In genomic region chr4:143089291-143089690, GRCh38 we compare ENCODE assay signal across 14 cellular contexts.
DNase-seq lines count a peak whose midpoint lies in the region; ATAC-seq, FAIRE-seq and TF ChIP-seq lines count a peak whose summit lies in the region.
"Had no signal": no experiment of that assay in that cellular context is flagged by ENCODE, and none has a peak within 500 bp of the region (broad histone marks: within the 10 kb centered on the region; RNA-seq: fewer than 3 reads in every experiment).

No MANE protein-coding gene starts in this region.

- H3K27ac ChIP-seq in H1 (ENCODE audit: low read depth, low read length), result no peak overlapping the region
- H3K27ac ChIP-seq in neuronal stem cell (replicated peaks; ENCODE audit: low read length), result no peak overlapping the region
- H3K27ac ChIP-seq: C4-2B had no signal

- no peaks in the 10 kb centered on the region for H3K79me2 ChIP-seq in H1 (ENCODE audit: control insufficient read depth in 1 of 2, insufficient read depth in 2 of 2, low read length in 2 of 2)

- POLR2A ChIA-PET in H1 (lab: Charles Lee; ENCODE audit: partially characterized antibody), result no interaction called here

- H3K36me3 ChIP-seq in H1 (ENCODE audit: control insufficient read depth in 2 of 4, insufficient read depth in 4 of 4, low read length in 3 of 4), result peaks cover 0 to 6% (median 0%) of the 10 kb centered on the region in 4 experiments; a peak in 1 of 8 replicates
- H3K36me3 ChIP-seq in neuronal stem cell (replicated peaks in 1 of 2; ENCODE audit: control insufficient read depth in 2 of 2, insufficient read depth in 2 of 2, low read length in 2 of 2), result no peaks in the 10 kb centered on the region

- H2BK120ac ChIP-seq in H1 (replicated peaks; ENCODE audit: low read depth, low read length), result no peak overlapping the region
- no peak overlapping the region for H2BK120ac ChIP-seq in neuronal stem cell (ENCODE audit: low read depth, low read length)

- H3K9me3 ChIP-seq in H1 (ENCODE audit: insufficient read depth in 2 of 2, low read depth in 1 of 2, low read length in 1 of 2) (peaks cover 10 to 17% of the 10 kb centered on the region in 2 experiments; a peak in 2 of 4 replicates), neuronal stem cell (replicated peaks in 1 of 2; ENCODE audit: control insufficient read depth in 2 of 2, insufficient read depth in 1 of 2, low read depth in 1 of 2, low read length in 2 of 2) (peaks cover 0 to 2% of the 10 kb centered on the region in 2 donors)

- TF ChIP-seq RAD21 in H1 (IDR thresholded peaks at IDR 0.05 in 1 of 2, conservative IDR thresholded peaks at IDR 0.05 in 1 of 2; ENCODE audit: low read depth in 2 of 2, low read length in 2 of 2), result no peak

- CTCF ChIA-PET in H1 (lab: Charles Lee; ENCODE audit: partially characterized antibody), result interaction anchor here (0.9 to 1.5 kb wide), 2 partner anchors 10 to 286 kb away, joined by 3 read pairs; no protein-coding TSS in a partner anchor

- H3K79me1 ChIP-seq in H1 (ENCODE audit: low read depth, low read length) (no peaks in the 10 kb centered on the region), neuronal stem cell (ENCODE audit: low read depth, low read length) (no peaks in the 10 kb centered on the region)

- no peak overlapping the region for H3K4me2 ChIP-seq in H1 (ENCODE audit: insufficient read depth in 1 of 2, low read depth in 2 of 2, low read length in 2 of 2)
- H3K4me2 ChIP-seq in neuronal stem cell (ENCODE audit: insufficient read depth, low read length, poor library complexity, severe bottlenecking), result no peak overlapping the region

- H3K9ac ChIP-seq in H1 (replicated peaks in 1 of 4; ENCODE audit: extremely low read depth in 1 of 4, low read depth in 3 of 4, low read length in 3 of 4) (no peak overlapping the region), neuronal stem cell (ENCODE audit: low read depth, low read length, poor library complexity) (no peak overlapping the region)

- H2BK12ac ChIP-seq in H1 (ENCODE audit: low read depth, low read length), result no peak overlapping the region
- H2BK12ac ChIP-seq in neuronal stem cell (ENCODE audit: low read length), result no peak overlapping the region

- H4K8ac ChIP-seq in H1 (ENCODE audit: extremely low read depth, insufficient read depth, low read length) (no peak overlapping the region), neuronal stem cell (ENCODE audit: low read depth, low read length) (no peak overlapping the region)

- H2BK5ac ChIP-seq in H1 (ENCODE audit: low read depth, low read length), result no peak overlapping the region
- no peak overlapping the region for H2BK5ac ChIP-seq in neuronal stem cell (ENCODE audit: low read length)

- ATAC-seq in GM19467 (IDR thresholded peaks at IDR 0.05; ENCODE audit: unreplicated experiment), result no peak
- ATAC-seq: K562 had no signal

- H3K4ac ChIP-seq in H1 (replicated peaks; ENCODE audit: insufficient read length, low read depth, low read length) (no peak overlapping the region), neuronal stem cell (ENCODE audit: low read length) (no peak overlapping the region)

- no peak overlapping the region for H4K91ac ChIP-seq in H1 (replicated peaks; ENCODE audit: insufficient read length, low read length)
- H4K91ac ChIP-seq in neuronal stem cell (ENCODE audit: low read depth, low read length, poor library complexity), result no peak overlapping the region

- TF ChIP-seq CTCF in H1 (IDR thresholded peaks at IDR 0.05; ENCODE audit: control extremely low read depth in 1 of 3, insufficient read depth in 1 of 3, low read depth in 1 of 3, low read length in 3 of 3), result no peak

- no peak overlapping the region for H3K18ac ChIP-seq in H1 (ENCODE audit: extremely low read depth, low read length)
- H3K18ac ChIP-seq in neuronal stem cell (ENCODE audit: low read length), result no peak overlapping the region

- H3K23ac ChIP-seq in H1 (ENCODE audit: insufficient read length), result no peak overlapping the region
- no peak overlapping the region for H3K23ac ChIP-seq in neuronal stem cell (ENCODE audit: low read depth, low read length, poor library complexity)

- H2AK5ac ChIP-seq in H1 (ENCODE audit: low read depth, low read length), result no peak overlapping the region
- H2AK5ac ChIP-seq in neuronal stem cell (ENCODE audit: low read depth, low read length), result no peak overlapping the region

- no peak for TF ChIP-seq EP300 in H1 (IDR thresholded peaks at IDR 0.05; ENCODE audit: borderline replicate concordance in 1 of 2, low read depth in 2 of 2, low read length in 2 of 2)

- H3K23me2 ChIP-seq in H1 (ENCODE audit: low read depth, low read length), result no peaks in the 10 kb centered on the region

- H4K5ac ChIP-seq in H1 (ENCODE audit: insufficient read length, low read depth, low read length), result no peak overlapping the region

- DNase-seq in HK-2 (ENCODE audit: unreplicated experiment) (peak; percentile 1), H1 (ENCODE audit: low read depth in 1 of 2, low spot score in 2 of 2) (no peak), islet precursor cell (peak; percentile 78), neuronal stem cell (ENCODE audit: low spot score) (peak; percentile 1), GM12892 (ENCODE audit: insufficient read length) (no peak), NCI-H446 (lab: John Stamatoyannopoulos, UW) (no peak), midbrain (lab: John Stamatoyannopoulos, UW) (no peak)
- DNase-seq: DMS153, NCI-H1417, NCI-H187 treated with DMSO at 0.1 percent for 48 hours, NCI-H446 treated with DMSO at 0.1 percent for 48 hours had no signal

- TF ChIP-seq POLR2A in H1 (IDR thresholded peaks at IDR 0.05; ENCODE audit: control extremely low read depth in 1 of 2, low read depth in 2 of 2, low read length in 2 of 2), result no peak
- TF ChIP-seq POLR2A in GM12892 (IDR thresholded peaks at IDR 0.05; ENCODE audit: low read depth, low read length), result no peak

- H3K4me1 ChIP-seq in H1 (replicated peaks in 1 of 4; ENCODE audit: control insufficient read depth in 3 of 4, insufficient read depth in 4 of 4, low read length in 3 of 4), result no peaks in the 10 kb centered on the region
- H3K4me1 ChIP-seq in neuronal stem cell (ENCODE audit: control insufficient read depth in 2 of 2, insufficient read depth in 1 of 2, low read depth in 1 of 2, low read length in 2 of 2), result peaks cover 0 to 2% of the 10 kb centered on the region in 2 donors

- H3K27me3 ChIP-seq in H1 (replicated peaks in 1 of 4; ENCODE audit: control insufficient read depth in 3 of 4, extremely low read depth in 1 of 4, insufficient read depth in 3 of 4, low read length in 3 of 4) (no peaks in the 10 kb centered on the region), neuronal stem cell (ENCODE audit: control insufficient read depth in 3 of 3, insufficient read depth in 3 of 3, low read depth in 1 of 3, low read length in 3 of 3) (no peaks in the 10 kb centered on the region)

- H2BK20ac ChIP-seq in H1 (ENCODE audit: low read length), result no peak overlapping the region

- H3K14ac ChIP-seq in H1 (ENCODE audit: insufficient read length) (no peak overlapping the region), neuronal stem cell (ENCODE audit: low read length) (no peak overlapping the region)

- H3K4me3 ChIP-seq in H1 (ENCODE audit: extremely low read depth in 1 of 4, insufficient read depth in 2 of 4, low read depth in 3 of 4, low read length in 4 of 4), result no peak overlapping the region
- no peak overlapping the region for H3K4me3 ChIP-seq in neuronal stem cell (ENCODE audit: low read length in 2 of 2)
- H3K4me3 ChIP-seq: K562 had no signal

- H2AFZ ChIP-seq in H1 (ENCODE audit: low read length), result no peak overlapping the region
- no peak overlapping the region for H2AFZ ChIP-seq in neuronal stem cell (ENCODE audit: low read length)

- no peaks in the 10 kb centered on the region for H4K20me1 ChIP-seq in H1 (replicated peaks in 1 of 2; ENCODE audit: control insufficient read depth in 1 of 2, insufficient read depth in 2 of 2, low read length in 2 of 2)

- H3K56ac ChIP-seq in H1 (replicated peaks; ENCODE audit: insufficient read length, low read depth, low read length), result no peak overlapping the region

- FAIRE-seq in H1 (lab: Jason Lieb, UNC) (no peak), GM12892 (lab: Jason Lieb, UNC) (no peak)
- FAIRE-seq: K562 had no signal

- H2BK15ac ChIP-seq in H1 (ENCODE audit: low read length), result no peak overlapping the region
- H2BK15ac ChIP-seq in neuronal stem cell (ENCODE audit: low read length), result no peak overlapping the region

TF ChIP-seq in H1, 55 proteins besides CTCF, POLR2A, EP300 and RAD21:
- TF ChIP-seq TEAD4 (IDR thresholded peaks at IDR 0.05; ENCODE audit: low read depth, low read length) (peak; percentile 95), ATF2 (IDR thresholded peaks at IDR 0.05; ENCODE audit: low read length) (no peak), SUZ12 (IDR thresholded peaks at IDR 0.05; ENCODE audit: low read length) (no peak), CEBPB (IDR thresholded peaks at IDR 0.05; ENCODE audit: low read depth, low read length) (peak; percentile 27; the same call in 1 of the 2 replicates), CBX5 (IDR thresholded peaks at IDR 0.05; ENCODE audit: low read depth, low read length) (no peak)

Comparison
In these comparisons a context has a peak if more than half of its experiments do, and no peak if none do; other contexts are left out.
1. DNase-seq: peak in HK-2 (single experiment), islet precursor cell (single experiment) and neuronal stem cell (single experiment); none in H1 (0 of 2), GM12892 (single experiment), NCI-H446 (0 of 2) and midbrain (single experiment).